In genomic region chr12:82688619-82689018, GRCh38 we compare ENCODE assay signal across 9 cellular contexts. TPM values are rescaled to one million over a fixed set of nuclear protein-coding genes. Genes with fewer than 3 reads are reported as not detected.
A peak's percentile ranks its signal among the peaks of the same experiment; 100 is the strongest.
DNase-seq lines count a peak whose midpoint lies in the region; ATAC-seq, FAIRE-seq and TF ChIP-seq lines count a peak whose summit lies in the region.
"Had no signal": no experiment of that assay in that cellular context is flagged by ENCODE, and none has a peak within 500 bp of the region (broad histone marks: within the 10 kb centered on the region; RNA-seq: fewer than 3 reads in every experiment).

No MANE protein-coding gene starts in this region.

- TF ChIP-seq EP300 in upper lobe of left lung (IDR thresholded peaks at IDR 0.05): no peak

- no peak for FAIRE-seq in GM12891 (lab: Jason Lieb, UNC)
- FAIRE-seq: urothelium cell line had no signal

- intact Hi-C loops in left ventricle myocardium inferior (cut with micrococcal nuclease): no loop called here

- H3K36me3 ChIP-seq in left ventricle myocardium inferior (peaks cover 9% of the 10 kb centered on the region), right atrium auricular region (no peaks in the 10 kb centered on the region), WERI-Rb-1 (no peaks in the 10 kb centered on the region), upper lobe of left lung (no peaks in the 10 kb centered on the region)

- no peaks in the 10 kb centered on the region for H3K9me3 ChIP-seq in left ventricle myocardium inferior (replicated peaks)
- no peaks in the 10 kb centered on the region for H3K9me3 ChIP-seq in right atrium auricular region
- H3K9me3 ChIP-seq in WERI-Rb-1 (ENCODE audit: severe bottlenecking): no peaks in the 10 kb centered on the region
- no peaks in the 10 kb centered on the region for H3K9me3 ChIP-seq in upper lobe of left lung

- H3K27ac ChIP-seq in left ventricle myocardium inferior (replicated peaks) (peak overlapping the region; percentile 92), right atrium auricular region (no peak overlapping the region), WERI-Rb-1 (no peak overlapping the region), upper lobe of left lung (peak overlapping the region in 1 of 4 donors; percentile 91)

- peak overlapping the region; percentile 90 for H3K4me3 ChIP-seq in left ventricle myocardium inferior
- peak overlapping the region in 1 of 2 donors; percentile 76 for H3K4me3 ChIP-seq in right atrium auricular region
- H3K4me3 ChIP-seq in WERI-Rb-1 (ENCODE audit: low read depth, low read length): peak overlapping the region; percentile 76; the same call in 1 of the 2 replicates
- peak overlapping the region in 3 of 4 donors; percentile 64 to 94 (median 79) for H3K4me3 ChIP-seq in upper lobe of left lung

- no peak for ATAC-seq in upper lobe of left lung (ENCODE audit: low FRiP score in 2 of 2)
- no peak for ATAC-seq in HG02642 (IDR thresholded peaks at IDR 0.05; ENCODE audit: poor library complexity, unreplicated experiment)

- 73 to 78% methylated on average over 7 of the region's 7 CpGs for WGBS in upper lobe of left lung, 2 donors

- H3K4me1 ChIP-seq in left ventricle myocardium inferior (peaks cover 32% of the 10 kb centered on the region), right atrium auricular region (peaks cover 0 to 19% of the 10 kb centered on the region in 2 donors), upper lobe of left lung (peaks cover 6 to 25% (median 14%) of the 10 kb centered on the region in 4 donors)

- TF ChIP-seq POLR2A in upper lobe of left lung (IDR thresholded peaks at IDR 0.05) (no peak), GM12891 (IDR thresholded peaks at IDR 0.05; ENCODE audit: low read depth, low read length) (no peak)

- H3K27me3 ChIP-seq in left ventricle myocardium inferior (ENCODE audit: low read depth) (no peaks in the 10 kb centered on the region), right atrium auricular region (no peaks in the 10 kb centered on the region), WERI-Rb-1 (ENCODE audit: insufficient read depth, low read depth, severe bottlenecking) (no peaks in the 10 kb centered on the region), upper lobe of left lung (no peaks in the 10 kb centered on the region)

- TF ChIP-seq CTCF in left ventricle myocardium inferior (IDR thresholded peaks at IDR 0.05; ENCODE audit: borderline replicate concordance) (no peak), right atrium auricular region (IDR thresholded peaks at IDR 0.05) (no peak), WERI-Rb-1 (IDR thresholded peaks at IDR 0.05; ENCODE audit: low read depth, low read length) (no peak), upper lobe of left lung (IDR thresholded peaks at IDR 0.05) (no peak)

- no peak for DNase-seq in left ventricle myocardium inferior
- no peak for DNase-seq in right atrium auricular region (ENCODE audit: low spot score)
- no peak for DNase-seq in WERI-Rb-1
- peak; percentile 9 for DNase-seq in left kidney (ENCODE audit: low read depth, low spot score)
- no peak for DNase-seq in upper lobe of left lung
- no peak for DNase-seq in dermis blood vessel endothelial cell
- no peak for DNase-seq in GM12891 (ENCODE audit: insufficient read length, low spot score)

TF ChIP-seq in GM12891, 5 proteins besides CTCF, POLR2A, EP300 and RAD21:
- no peak for TF ChIP-seq PAX5 (IDR thresholded peaks at IDR 0.05; ENCODE audit: insufficient read depth, low read length, severe bottlenecking)
- TF ChIP-seq TAF1 (IDR thresholded peaks at IDR 0.05; ENCODE audit: low read depth, low read length): no peak
- TF ChIP-seq POU2F2 (IDR thresholded peaks at IDR 0.05; ENCODE audit: low read depth, low read length): no peak
- no peak for TF ChIP-seq SPI1 (IDR thresholded peaks at IDR 0.05; ENCODE audit: low read depth, low read length)
- TF ChIP-seq POLR2AphosphoS5 (IDR thresholded peaks at IDR 0.05; ENCODE audit: low read depth, low read length): no peak

RNA-seq across cellular contexts. Expression of gene TMTC2, which starts 1.9 kb away (rescaled TPM):
- total RNA-seq in left ventricle myocardium inferior (3.4 TPM), right atrium auricular region (1 to 10 TPM; 2.9 to 3.2 TPM), upper lobe of left lung (10 to 100 TPM; 21.2 to 37.7 (median 26.8) TPM), dermis blood vessel endothelial cell (13.0 and 17.9 TPM in 2 replicates)
- 1.1 TPM for polyA plus RNA-seq in GM12891 (2012; ENCODE audit: low read depth, missing spikeins)
